Comparison of ENCODE assay signal across 4 cellular contexts in genomic region chr9:71954652-71955051, GRCh38. TPM values are rescaled to one million over a fixed set of nuclear protein-coding genes. Genes with fewer than 3 reads are reported as not detected.
DNase-seq lines count a peak whose midpoint lies in the region; ATAC-seq, FAIRE-seq and TF ChIP-seq lines count a peak whose summit lies in the region.
"Not testable (repeated sequence)": the region's sequence is repeated elsewhere in the genome, so short reads cannot be mapped to it uniquely, and the experiment has no call there.

No MANE protein-coding gene starts in this region.

- H3K79me2 ChIP-seq in GM12878 (ENCODE audit: control insufficient read depth, insufficient read depth, low read length); H1 (ENCODE audit: control insufficient read depth in 1 of 2, insufficient read depth in 2 of 2, low read length in 2 of 2): not testable (repeated sequence)

- not testable (repeated sequence) for FAIRE-seq in GM12878 (lab: Jason Lieb, UNC); H1 (lab: Jason Lieb, UNC)

- H4K5ac ChIP-seq in H1 (ENCODE audit: insufficient read length, low read depth, low read length): not testable (repeated sequence)

- not testable (repeated sequence) for TF ChIP-seq RAD21 in GM12878 (IDR thresholded peaks at IDR 0.05; ENCODE audit: insufficient read depth, low read depth, low read length); H1 (IDR thresholded peaks at IDR 0.05 in 1 of 2, conservative IDR thresholded peaks at IDR 0.05 in 1 of 2; ENCODE audit: low read depth in 2 of 2, low read length in 2 of 2)

- intact Hi-C loops in GM12878 (cut with micrococcal nuclease; ENCODE audit: unreplicated experiment): not testable (repeated sequence)

- not testable (repeated sequence) for H4K91ac ChIP-seq in H1 (replicated peaks; ENCODE audit: insufficient read length, low read length)

- not testable (repeated sequence) for H2AK5ac ChIP-seq in H1 (ENCODE audit: low read depth, low read length)

- H2BK15ac ChIP-seq in H1 (ENCODE audit: low read length): not testable (repeated sequence)

- not testable (repeated sequence) for H4K20me1 ChIP-seq in GM12878 (ENCODE audit: control insufficient read depth, insufficient read depth); H1 (replicated peaks in 1 of 2; ENCODE audit: control insufficient read depth in 1 of 2, insufficient read depth in 2 of 2, low read length in 2 of 2)

- H4K8ac ChIP-seq in H1 (ENCODE audit: extremely low read depth, insufficient read depth, low read length): not testable (repeated sequence)

- H3K4me1 ChIP-seq in GM12878 (ENCODE audit: control insufficient read depth, insufficient read depth, low read length): not testable (repeated sequence)
- peaks cover 0 to 13% (median 6%) of the 10 kb centered on the region in 4 experiments; a peak in 4 of 7 replicates for H3K4me1 ChIP-seq in H1 (replicated peaks in 1 of 4; ENCODE audit: control insufficient read depth in 3 of 4, insufficient read depth in 4 of 4, low read length in 3 of 4)

- not testable (repeated sequence) for H3K4me3 Mint-ChIP-seq in nephron progenitor cell

- peak overlapping the region; percentile 51 for H3K27ac ChIP-seq in HL-60 (replicated peaks)
- not testable (repeated sequence) for H3K27ac ChIP-seq in GM12878 (ENCODE audit: control insufficient read depth, insufficient read depth); H1 (ENCODE audit: low read depth, low read length)

- not testable (repeated sequence) for H3K18ac ChIP-seq in H1 (ENCODE audit: extremely low read depth, low read length)

- H3K79me1 ChIP-seq in H1 (ENCODE audit: low read depth, low read length): not testable (repeated sequence)

- POLR2A ChIA-PET in GM12878 (lab: Charles Lee): interaction anchor here (1.2 to 1.9 kb wide), 2 partner anchors 36 to 40 kb away, joined by 3 to 4 read pairs; no protein-coding TSS in a partner anchor
- POLR2A ChIA-PET in H1 (lab: Charles Lee; ENCODE audit: partially characterized antibody): interaction anchor here (2.8 kb wide), 1 partner anchor 44 kb away, joined by 17 read pairs; the partner anchor contains the start of genes ABHD17B and C9orf85

- not testable (repeated sequence) for H3K9me3 Mint-ChIP-seq in nephron progenitor cell

- H3K36me3 Mint-ChIP-seq in nephron progenitor cell (ENCODE audit: low read depth): not testable (repeated sequence)

- CTCF ChIA-PET in GM12878 (lab: Yijun Ruan, JAX): interaction anchor here (1.0 to 1.3 kb wide), 2 partner anchors 27 to 40 kb away, joined by 3 read pairs; no protein-coding TSS in a partner anchor
- CTCF ChIA-PET in H1 (lab: Charles Lee; ENCODE audit: partially characterized antibody): interaction anchor here (1.2 to 2.2 kb wide), 3 partner anchors 9 to 70 kb away, joined by 3 to 8 read pairs (median 4); no protein-coding TSS in a partner anchor

- not testable (repeated sequence) for H3K4me2 ChIP-seq in GM12878 (ENCODE audit: control insufficient read depth, insufficient read depth); H1 (ENCODE audit: insufficient read depth in 1 of 2, low read depth in 2 of 2, low read length in 2 of 2)

- RAD21 ChIA-PET in GM12878 (lab: Charles Lee; ENCODE audit: unreplicated experiment): interaction anchor here (1.4 kb wide), 1 partner anchor 326 kb away, joined by 3 read pairs; no protein-coding TSS in a partner anchor

- not testable (repeated sequence) for H3K4me3 ChIP-seq in HL-60 (replicated peaks; ENCODE audit: insufficient read depth, low read length); GM12878; H1 (ENCODE audit: extremely low read depth in 1 of 4, insufficient read depth in 2 of 4, low read depth in 3 of 4, low read length in 4 of 4)

- not testable (repeated sequence) for H3K27me3 Mint-ChIP-seq in nephron progenitor cell (ENCODE audit: low read depth, poor library complexity)

- in situ Hi-C loops in GM12878 (cut with MboI): not testable (repeated sequence)

- not testable (repeated sequence) for H3K9me3 ChIP-seq in GM12878 (replicated peaks; ENCODE audit: control insufficient read depth, insufficient read depth, low read length); H1 (ENCODE audit: insufficient read depth in 2 of 2, low read depth in 1 of 2, low read length in 1 of 2)

- not testable (repeated sequence) for H3K23me2 ChIP-seq in H1 (ENCODE audit: low read depth, low read length)

- not testable (repeated sequence) for H3K4me1 Mint-ChIP-seq in nephron progenitor cell

- not testable (repeated sequence) for H3K36me3 ChIP-seq in GM12878 (ENCODE audit: control insufficient read depth in 2 of 2, insufficient read depth in 2 of 2, low read length in 1 of 2); H1 (ENCODE audit: control insufficient read depth in 2 of 4, insufficient read depth in 4 of 4, low read length in 3 of 4)

- H2BK120ac ChIP-seq in H1 (replicated peaks; ENCODE audit: low read depth, low read length): not testable (repeated sequence)

- not testable (repeated sequence) for H2BK12ac ChIP-seq in H1 (ENCODE audit: low read depth, low read length)

- BruUV-seq in GM12878 (replicated peaks; lab: Mats Ljungman, UMichigan): not testable (repeated sequence)

- not testable (repeated sequence) for H3K56ac ChIP-seq in H1 (replicated peaks; ENCODE audit: insufficient read length, low read depth, low read length)

- H3K27ac Mint-ChIP-seq in nephron progenitor cell: peak overlapping the region; percentile 91

- not testable (repeated sequence) for H2BK20ac ChIP-seq in H1 (ENCODE audit: low read length)

- not testable (repeated sequence) for H3K9ac ChIP-seq in GM12878 (ENCODE audit: control insufficient read depth, insufficient read depth, low read length); H1 (replicated peaks in 1 of 4; ENCODE audit: extremely low read depth in 1 of 4, low read depth in 3 of 4, low read length in 3 of 4)

- H2BK5ac ChIP-seq in H1 (ENCODE audit: low read depth, low read length): not testable (repeated sequence)

- SMC1A ChIA-PET in GM12878 (lab: Charles Lee; ENCODE audit: uncharacterized antibody, unreplicated experiment): interaction anchor here (1.2 to 1.8 kb wide), 3 partner anchors 29 to 67 kb away, joined by 3 to 6 read pairs (median 5); no protein-coding TSS in a partner anchor

- H3K27me3 ChIP-seq in HL-60 (ENCODE audit: insufficient read depth, poor library complexity, severe bottlenecking); GM12878 (replicated peaks in 1 of 2; ENCODE audit: control insufficient read depth in 2 of 2, insufficient read depth in 2 of 2, low read length in 1 of 2); H1 (replicated peaks in 1 of 4; ENCODE audit: control insufficient read depth in 3 of 4, extremely low read depth in 1 of 4, insufficient read depth in 3 of 4, low read length in 3 of 4): not testable (repeated sequence)

- H3K14ac ChIP-seq in H1 (ENCODE audit: insufficient read length): not testable (repeated sequence)

- not testable (repeated sequence) for H3K4ac ChIP-seq in H1 (replicated peaks; ENCODE audit: insufficient read length, low read depth, low read length)

- TF ChIP-seq POLR2A in GM12878 (IDR thresholded peaks at IDR 0.05; ENCODE audit: low read depth, low read length); H1 (IDR thresholded peaks at IDR 0.05; ENCODE audit: control extremely low read depth in 1 of 2, low read depth in 2 of 2, low read length in 2 of 2): not testable (repeated sequence)

- not testable (repeated sequence) for H2AFZ ChIP-seq in GM12878 (ENCODE audit: control insufficient read depth, low read depth, low read length); H1 (ENCODE audit: low read length)

- not testable (repeated sequence) for TF ChIP-seq CTCF in HL-60 (IDR thresholded peaks at IDR 0.05; ENCODE audit: insufficient read depth, low read length); GM12878 (IDR thresholded peaks at IDR 0.05 in 2 of 3, conservative IDR thresholded peaks at IDR 0.05 in 1 of 3; ENCODE audit: control insufficient read depth in 2 of 3, extremely low read depth in 1 of 3, insufficient read depth in 1 of 3, low read depth in 3 of 3, low read length in 3 of 3); H1 (IDR thresholded peaks at IDR 0.05; ENCODE audit: control extremely low read depth in 1 of 3, insufficient read depth in 1 of 3, low read depth in 1 of 3, low read length in 3 of 3); nephron progenitor cell (IDR thresholded peaks at IDR 0.05)

- not testable (repeated sequence) for H3K23ac ChIP-seq in H1 (ENCODE audit: insufficient read length)

- WGBS in GM12878 (ENCODE audit: insufficient coverage, insufficient replicate concordance, low lambda C conversion rate, missing lambda C conversion rate): 95% methylated on average over 2 of the region's 2 CpGs
- 88% methylated on average over 2 of the region's 2 CpGs; no CpG with 5 or more reads in 1 of the 2 experiments for WGBS in H1 (ENCODE audit: extremely low coverage in 1 of 2, insufficient coverage in 1 of 2, insufficient read length in 1 of 2, insufficient replicate concordance in 2 of 2, low coverage in 1 of 2, low lambda C conversion rate in 2 of 2, missing lambda C conversion rate in 1 of 2), 2 experiments

- TF ChIP-seq EP300 in GM12878 (IDR thresholded peaks at IDR 0.05; ENCODE audit: borderline replicate concordance in 1 of 2, control insufficient read depth in 1 of 2, low read depth in 2 of 2, low read length in 2 of 2); H1 (IDR thresholded peaks at IDR 0.05; ENCODE audit: borderline replicate concordance in 1 of 2, low read depth in 2 of 2, low read length in 2 of 2): not testable (repeated sequence)

- DNase-seq in HL-60 (ENCODE audit: low read depth in 1 of 2, low spot score in 1 of 2); GM12878 (ENCODE audit: low read depth, low spot score); H1 (ENCODE audit: low read depth in 1 of 2, low spot score in 2 of 2); nephron progenitor cell: not testable (repeated sequence)

- ATAC-seq in GM12878: not testable (repeated sequence)

RNA-seq across cellular contexts. Expression of gene C9orf85, which starts 43.2 kb away (rescaled TPM):
- 12.3 and 13.7 TPM in 2 replicates for total RNA-seq in GM12878 (2013; cell fraction: nucleolus; rRNA removed)
- 11.7 and 13.4 TPM in 2 replicates for total RNA-seq in GM12878 (2014; rRNA removed)
- 22.0 and 22.5 TPM in 2 replicates for total RNA-seq in GM12878 (2014; rRNA removed; fragmentation: Illumina TruSeq; extraction: Trizol)
- 9.0 and 9.1 TPM in 2 replicates for total RNA-seq in GM12878 (2021)
- polyA plus RNA-seq in GM12878 (2011; ENCODE audit: low read depth): 7.8 TPM
- 15.2 and 19.4 TPM in 2 replicates for polyA plus RNA-seq in GM12878 (2011; rRNA removed)
- 9.1 and 9.5 TPM in 2 replicates for polyA plus RNA-seq in GM12878 (2011; cell fraction: cytosol; rRNA removed)
- polyA plus RNA-seq in GM12878 (2011; cell fraction: nucleus; rRNA removed): 5.0 and 5.6 TPM in 2 replicates
- 9.8 and 11.8 TPM in 2 replicates for polyA plus RNA-seq in GM12878 (2012)
- polyA plus RNA-seq in GM12878 (2014; fragmentation: Illumina TruSeq; extraction: Trizol): 22.6 and 30.2 TPM in 2 replicates
- polyA plus RNA-seq in GM12878 (2014; fragmentation: Nextera tagmentation; extraction: Ambion mirVana): 10 to 100 TPM; 16.6 to 16.7 TPM
- 14.7 and 16.3 TPM in 2 replicates for polyA plus RNA-seq in GM12878 (2014; rRNA removed)
- 10 to 100 TPM; 16.2 to 16.6 TPM for polyA plus RNA-seq in GM12878 (2016; fragmentation: Nextera tagmentation; extraction: Ambion mirVana)
- 5.6 and 5.9 TPM in 2 replicates for polyA minus RNA-seq in GM12878 (2011; rRNA and poly(A)+ RNA removed)
- 4.4 and 6.0 TPM in 2 replicates for polyA minus RNA-seq in GM12878 (2011; cell fraction: cytosol; rRNA and poly(A)+ RNA removed)
- 6.5 and 12.8 TPM in 2 replicates for polyA minus RNA-seq in GM12878 (2011; cell fraction: nucleus; rRNA and poly(A)+ RNA removed)
- total RNA-seq in H1 (2021; fragmentation: NEBNext Ultra II Directional; extraction: Animal tissue kit (Norgen Biotek cat#: 25700)): 13.2 and 14.5 TPM in 2 replicates
- 6.2 and 6.3 TPM in 2 replicates for polyA plus RNA-seq in H1 (2011; rRNA removed)
- 10.3 TPM for polyA plus RNA-seq in H1 (2011; cell fraction: cytosol; rRNA removed)
- 7.5 TPM for polyA plus RNA-seq in H1 (2011; cell fraction: nucleus; rRNA removed)
- polyA plus RNA-seq in H1 (2012, experiment 1 of 2): 7.9 to 16.3 TPM (median 10.0 TPM) in 4 replicates
- 3.6 TPM for polyA plus RNA-seq in H1 (2012, experiment 2 of 2)
- polyA plus RNA-seq in H1 (2013, experiment 1 of 2): 12.1 TPM
- polyA plus RNA-seq in H1 (2013, experiment 2 of 2): 13.5 TPM
- polyA minus RNA-seq in H1 (2011; rRNA and poly(A)+ RNA removed): 3.2 and 4.7 TPM in 2 replicates
- 7.3 TPM for polyA minus RNA-seq in H1 (2011; cell fraction: cytosol; rRNA and poly(A)+ RNA removed)
- polyA minus RNA-seq in H1 (2011; cell fraction: nucleus; rRNA and poly(A)+ RNA removed): 12.0 TPM

RNA-seq across cellular contexts. Expression of gene ABHD17B, which starts 43.7 kb away (rescaled TPM):
- 12.8 and 13.9 TPM in 2 replicates for total RNA-seq in GM12878 (2013; cell fraction: nucleolus; rRNA removed)
- total RNA-seq in GM12878 (2014; rRNA removed) (16.6 and 19.1 TPM in 2 replicates), GM12878 (2014; rRNA removed; fragmentation: Illumina TruSeq; extraction: Trizol) (15.7 and 16.0 TPM in 2 replicates), GM12878 (2021) (16.8 and 17.4 TPM in 2 replicates)
- polyA plus RNA-seq in GM12878 (2011; ENCODE audit: low read depth): 4.4 TPM
- polyA plus RNA-seq in GM12878 (2011; rRNA removed) (16.5 and 18.4 TPM in 2 replicates), GM12878 (2014; fragmentation: Illumina TruSeq; extraction: Trizol) (12.3 and 14.7 TPM in 2 replicates), GM12878 (2014; fragmentation: Nextera tagmentation; extraction: Ambion mirVana) (1 to 10 TPM; 3.5 to 6.9 TPM), GM12878 (2014; rRNA removed) (13.5 and 17.6 TPM in 2 replicates), GM12878 (2016; fragmentation: Nextera tagmentation; extraction: Ambion mirVana) (10 to 100 TPM; 20.0 to 21.4 TPM), H1 (2011; rRNA removed) (29.2 and 37.2 TPM in 2 replicates)
- 10.3 and 11.2 TPM in 2 replicates for polyA plus RNA-seq in GM12878 (2011; cell fraction: cytosol; rRNA removed)
- polyA plus RNA-seq in GM12878 (2011; cell fraction: nucleus; rRNA removed): 5.7 and 7.6 TPM in 2 replicates
- 6.0 and 9.8 TPM in 2 replicates for polyA plus RNA-seq in GM12878 (2012)
- 21.9 and 39.4 TPM in 2 replicates for polyA minus RNA-seq in GM12878 (2011; rRNA and poly(A)+ RNA removed)
- 9.6 and 10.4 TPM in 2 replicates for polyA minus RNA-seq in GM12878 (2011; cell fraction: cytosol; rRNA and poly(A)+ RNA removed)
- polyA minus RNA-seq in GM12878 (2011; cell fraction: nucleus; rRNA and poly(A)+ RNA removed): 6.4 and 8.9 TPM in 2 replicates
- 60.8 and 62.7 TPM in 2 replicates for total RNA-seq in H1 (2021; fragmentation: NEBNext Ultra II Directional; extraction: Animal tissue kit (Norgen Biotek cat#: 25700))
- 34.5 TPM for polyA plus RNA-seq in H1 (2011; cell fraction: cytosol; rRNA removed)
- 16.9 TPM for polyA plus RNA-seq in H1 (2011; cell fraction: nucleus; rRNA removed)
- polyA plus RNA-seq in H1 (2012, experiment 1 of 2): 23.5 to 33.6 TPM (median 29.3 TPM) in 4 replicates
- 22.2 TPM for polyA plus RNA-seq in H1 (2012, experiment 2 of 2)
- 22.9 TPM for polyA plus RNA-seq in H1 (2013, experiment 1 of 2)
- 23.0 TPM for polyA plus RNA-seq in H1 (2013, experiment 2 of 2)
- polyA minus RNA-seq in H1 (2011; rRNA and poly(A)+ RNA removed): 87.1 and 87.9 TPM in 2 replicates
- 41.2 TPM for polyA minus RNA-seq in H1 (2011; cell fraction: cytosol; rRNA and poly(A)+ RNA removed)
- 45.4 TPM for polyA minus RNA-seq in H1 (2011; cell fraction: nucleus; rRNA and poly(A)+ RNA removed)
